1 cellular context compared by ENCODE assay signal in the genomic region with DNA sequence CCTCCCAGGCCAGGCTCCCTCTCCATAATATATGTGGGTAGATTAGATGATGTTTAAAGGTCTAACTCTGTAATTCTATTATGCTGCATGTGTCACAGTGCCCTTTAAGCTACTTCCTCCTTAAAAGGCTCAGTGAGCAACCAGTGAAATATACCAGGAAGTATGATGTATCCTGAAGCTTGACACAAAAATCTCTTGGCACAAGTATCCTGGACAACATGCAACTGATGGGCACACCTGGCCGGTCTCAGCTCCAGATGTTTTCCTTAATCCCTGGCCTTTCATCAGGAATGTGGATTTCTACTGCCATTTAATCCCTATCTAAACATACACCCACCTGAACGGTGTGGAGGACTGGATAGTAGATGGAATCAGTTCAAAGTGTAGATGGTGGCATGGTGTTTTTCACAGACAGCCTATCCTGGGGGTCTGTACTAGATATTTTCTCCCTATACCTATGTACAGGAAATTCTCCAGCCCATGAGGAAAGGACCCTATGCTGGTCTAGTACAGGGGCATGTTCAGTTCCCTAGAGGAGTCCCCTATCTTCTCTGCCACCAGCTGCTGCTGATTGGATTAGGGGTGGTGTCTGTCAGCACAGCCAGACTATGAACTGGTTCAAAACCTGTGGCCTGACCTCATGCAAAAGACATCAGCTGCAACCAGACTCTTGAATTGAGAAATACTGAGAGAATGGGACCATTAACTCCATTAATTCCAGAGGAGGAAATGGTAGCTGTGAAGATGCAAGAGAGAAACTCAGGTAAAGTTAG.
TF ChIP-seq lines count a peak whose summit lies in the region.

No MANE protein-coding gene starts in this region.

TF ChIP-seq in K562, 482 proteins besides CTCF, POLR2A, EP300 and RAD21 (continued from another document):
- no peak for TF ChIP-seq MYBL2 (IDR thresholded peaks at IDR 0.05; ENCODE audit: low read depth)
- no peak for TF ChIP-seq MYBL2 (CRISPR knock-in tag; IDR thresholded peaks at IDR 0.05; ENCODE audit: borderline replicate concordance)
- TF ChIP-seq RBM34 (IDR thresholded peaks at IDR 0.05; ENCODE audit: borderline replicate concordance, insufficient read depth, low read length), result no peak
- TF ChIP-seq, protein P1, sequence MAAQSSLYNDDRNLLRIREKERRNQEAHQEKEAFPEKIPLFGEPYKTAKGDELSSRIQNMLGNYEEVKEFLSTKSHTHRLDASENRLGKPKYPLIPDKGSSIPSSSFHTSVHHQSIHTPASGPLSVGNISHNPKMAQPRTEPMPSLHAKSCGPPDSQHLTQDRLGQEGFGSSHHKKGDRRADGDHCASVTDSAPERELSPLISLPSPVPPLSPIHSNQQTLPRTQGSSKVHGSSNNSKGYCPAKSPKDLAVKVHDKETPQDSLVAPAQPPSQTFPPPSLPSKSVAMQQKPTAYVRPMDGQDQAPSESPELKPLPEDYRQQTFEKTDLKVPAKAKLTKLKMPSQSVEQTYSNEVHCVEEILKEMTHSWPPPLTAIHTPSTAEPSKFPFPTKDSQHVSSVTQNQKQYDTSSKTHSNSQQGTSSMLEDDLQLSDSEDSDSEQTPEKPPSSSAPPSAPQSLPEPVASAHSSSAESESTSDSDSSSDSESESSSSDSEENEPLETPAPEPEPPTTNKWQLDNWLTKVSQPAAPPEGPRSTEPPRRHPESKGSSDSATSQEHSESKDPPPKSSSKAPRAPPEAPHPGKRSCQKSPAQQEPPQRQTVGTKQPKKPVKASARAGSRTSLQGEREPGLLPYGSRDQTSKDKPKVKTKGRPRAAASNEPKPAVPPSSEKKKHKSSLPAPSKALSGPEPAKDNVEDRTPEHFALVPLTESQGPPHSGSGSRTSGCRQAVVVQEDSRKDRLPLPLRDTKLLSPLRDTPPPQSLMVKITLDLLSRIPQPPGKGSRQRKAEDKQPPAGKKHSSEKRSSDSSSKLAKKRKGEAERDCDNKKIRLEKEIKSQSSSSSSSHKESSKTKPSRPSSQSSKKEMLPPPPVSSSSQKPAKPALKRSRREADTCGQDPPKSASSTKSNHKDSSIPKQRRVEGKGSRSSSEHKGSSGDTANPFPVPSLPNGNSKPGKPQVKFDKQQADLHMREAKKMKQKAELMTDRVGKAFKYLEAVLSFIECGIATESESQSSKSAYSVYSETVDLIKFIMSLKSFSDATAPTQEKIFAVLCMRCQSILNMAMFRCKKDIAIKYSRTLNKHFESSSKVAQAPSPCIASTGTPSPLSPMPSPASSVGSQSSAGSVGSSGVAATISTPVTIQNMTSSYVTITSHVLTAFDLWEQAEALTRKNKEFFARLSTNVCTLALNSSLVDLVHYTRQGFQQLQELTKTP (IDR thresholded peaks at IDR 0.05; ENCODE audit: low read depth in 1 of 2, partially characterized antibody in 2 of 2), result no peak
- no peak for TF ChIP-seq FOXO4 (CRISPR knock-in tag; IDR thresholded peaks at IDR 0.05)
- no peak for TF ChIP-seq ZNF12 (CRISPR knock-in tag; IDR thresholded peaks at IDR 0.05)
- no peak for TF ChIP-seq KDM1A (IDR thresholded peaks at IDR 0.05)
- no peak for TF ChIP-seq PHTF2 (CRISPR knock-in tag; IDR thresholded peaks at IDR 0.05)
- no peak for TF ChIP-seq ADNP (tag; IDR thresholded peaks at IDR 0.05)
- peak; percentile 59 for TF ChIP-seq ELF1 (tag; IDR thresholded peaks at IDR 0.05)
- TF ChIP-seq, protein P2, sequence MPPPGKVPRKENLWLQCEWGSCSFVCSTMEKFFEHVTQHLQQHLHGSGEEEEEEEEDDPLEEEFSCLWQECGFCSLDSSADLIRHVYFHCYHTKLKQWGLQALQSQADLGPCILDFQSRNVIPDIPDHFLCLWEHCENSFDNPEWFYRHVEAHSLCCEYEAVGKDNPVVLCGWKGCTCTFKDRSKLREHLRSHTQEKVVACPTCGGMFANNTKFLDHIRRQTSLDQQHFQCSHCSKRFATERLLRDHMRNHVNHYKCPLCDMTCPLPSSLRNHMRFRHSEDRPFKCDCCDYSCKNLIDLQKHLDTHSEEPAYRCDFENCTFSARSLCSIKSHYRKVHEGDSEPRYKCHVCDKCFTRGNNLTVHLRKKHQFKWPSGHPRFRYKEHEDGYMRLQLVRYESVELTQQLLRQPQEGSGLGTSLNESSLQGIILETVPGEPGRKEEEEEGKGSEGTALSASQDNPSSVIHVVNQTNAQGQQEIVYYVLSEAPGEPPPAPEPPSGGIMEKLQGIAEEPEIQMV (tag; conservative IDR thresholded peaks at IDR 0.05; ENCODE audit: low read depth), result no peak
- no peak for TF ChIP-seq EP400 (IDR thresholded peaks at IDR 0.05)
- no peak for TF ChIP-seq EZH2 (IDR thresholded peaks at IDR 0.05; ENCODE audit: borderline replicate concordance, low read depth, low read length)
- no peak for TF ChIP-seq SLC30A9 (CRISPR knock-in tag; IDR thresholded peaks at IDR 0.05)
- TF ChIP-seq, protein P3, sequence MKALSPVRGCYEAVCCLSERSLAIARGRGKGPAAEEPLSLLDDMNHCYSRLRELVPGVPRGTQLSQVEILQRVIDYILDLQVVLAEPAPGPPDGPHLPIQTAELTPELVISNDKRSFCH (CRISPR knock-in tag; IDR thresholded peaks at IDR 0.05), result no peak
- TF ChIP-seq, protein P3 (tag; IDR thresholded peaks at IDR 0.05), result no peak
- TF ChIP-seq, protein P4, sequence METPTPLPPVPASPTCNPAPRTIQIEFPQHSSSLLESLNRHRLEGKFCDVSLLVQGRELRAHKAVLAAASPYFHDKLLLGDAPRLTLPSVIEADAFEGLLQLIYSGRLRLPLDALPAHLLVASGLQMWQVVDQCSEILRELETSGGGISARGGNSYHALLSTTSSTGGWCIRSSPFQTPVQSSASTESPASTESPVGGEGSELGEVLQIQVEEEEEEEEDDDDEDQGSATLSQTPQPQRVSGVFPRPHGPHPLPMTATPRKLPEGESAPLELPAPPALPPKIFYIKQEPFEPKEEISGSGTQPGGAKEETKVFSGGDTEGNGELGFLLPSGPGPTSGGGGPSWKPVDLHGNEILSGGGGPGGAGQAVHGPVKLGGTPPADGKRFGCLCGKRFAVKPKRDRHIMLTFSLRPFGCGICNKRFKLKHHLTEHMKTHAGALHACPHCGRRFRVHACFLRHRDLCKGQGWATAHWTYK (CRISPR knock-in tag; IDR thresholded peaks at IDR 0.05), result no peak
- no peak for TF ChIP-seq RNF2 (IDR thresholded peaks at IDR 0.05)
- no peak for TF ChIP-seq CHD4 (IDR thresholded peaks at IDR 0.05; ENCODE audit: insufficient read depth, insufficient replicate concordance, low read depth, low read length, poor library complexity, severe bottlenecking)
- TF ChIP-seq SREBF1 (IDR thresholded peaks at IDR 0.05; ENCODE audit: borderline replicate concordance, low read depth, low read length), result no peak
- TF ChIP-seq ZBTB17 (CRISPR knock-in tag; IDR thresholded peaks at IDR 0.05), result no peak
- TF ChIP-seq CBFA2T3 (IDR thresholded peaks at IDR 0.05), result peak; percentile 55; the same call in 1 of the 2 replicates
- TF ChIP-seq ARID1B (IDR thresholded peaks at IDR 0.05), result 0 out of 2 replicates have a peak, but pooled peaks have one; percentile 32
- no peak for TF ChIP-seq CREB5 (CRISPR knock-in tag; IDR thresholded peaks at IDR 0.05)
- TF ChIP-seq, protein P5, sequence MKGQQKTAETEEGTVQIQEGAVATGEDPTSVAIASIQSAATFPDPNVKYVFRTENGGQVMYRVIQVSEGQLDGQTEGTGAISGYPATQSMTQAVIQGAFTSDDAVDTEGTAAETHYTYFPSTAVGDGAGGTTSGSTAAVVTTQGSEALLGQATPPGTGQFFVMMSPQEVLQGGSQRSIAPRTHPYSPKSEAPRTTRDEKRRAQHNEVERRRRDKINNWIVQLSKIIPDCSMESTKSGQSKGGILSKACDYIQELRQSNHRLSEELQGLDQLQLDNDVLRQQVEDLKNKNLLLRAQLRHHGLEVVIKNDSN (CRISPR knock-in tag; IDR thresholded peaks at IDR 0.05), result no peak
- no peak for TF ChIP-seq RBM22 (IDR thresholded peaks at IDR 0.05; ENCODE audit: low read depth, low read length, poor library complexity, severe bottlenecking)
- TF ChIP-seq KDM4B (IDR thresholded peaks at IDR 0.05; ENCODE audit: borderline replicate concordance in 2 of 2, low read depth in 1 of 2), result no peak
- TF ChIP-seq TCF3 (CRISPR knock-in tag; IDR thresholded peaks at IDR 0.05), result peak; percentile 57
- TF ChIP-seq IRF2 (CRISPR knock-in tag; IDR thresholded peaks at IDR 0.05), result no peak
- peak; percentile 29 for TF ChIP-seq MEIS2 (IDR thresholded peaks at IDR 0.05; ENCODE audit: partially characterized antibody)
- no peak for TF ChIP-seq JUN (IDR thresholded peaks at IDR 0.05; ENCODE audit: borderline replicate concordance, low read depth, low read length)
- TF ChIP-seq JUN (CRISPR knock-in tag; IDR thresholded peaks at IDR 0.05; ENCODE audit: borderline replicate concordance), result no peak
- no peak for TF ChIP-seq HDAC3 (IDR thresholded peaks at IDR 0.05; ENCODE audit: borderline replicate concordance, partially characterized antibody)
